ENCODE assay signal across 26 cellular contexts in the genomic region with DNA sequence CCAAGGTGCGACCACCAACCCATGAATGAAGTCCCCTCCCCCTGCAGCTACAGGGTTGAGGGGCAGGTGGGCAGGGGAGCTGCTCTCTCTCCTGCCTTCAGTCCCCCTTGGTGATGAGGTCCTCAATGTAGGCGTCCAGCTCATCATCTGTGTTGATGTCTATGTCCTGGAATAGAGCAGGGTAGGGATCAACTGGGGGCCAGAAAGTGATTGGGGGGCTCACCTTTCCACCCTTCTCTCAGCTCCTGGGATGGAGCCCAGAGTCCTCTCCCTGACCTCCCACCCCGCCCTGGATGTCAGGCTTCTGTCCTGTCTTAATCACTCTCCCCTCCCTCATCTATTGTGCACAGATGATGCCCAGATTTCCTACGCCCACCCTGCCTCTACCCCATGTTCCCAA. TPM values are rescaled to one million over a fixed set of nuclear protein-coding genes. Genes with fewer than 3 reads are reported as not detected.
DNase-seq lines count a peak whose midpoint lies in the region; ATAC-seq and TF ChIP-seq lines count a peak whose summit lies in the region.
"Had no signal": no experiment of that assay in that cellular context is flagged by ENCODE, and none has a peak within 500 bp of the region (broad histone marks: within the 10 kb centered on the region; RNA-seq: fewer than 3 reads in every experiment).

No MANE protein-coding gene starts in this region.

- 0 out of 2 replicates have a peak, but pooled peaks cover 3% of the 10 kb centered on the region for H3F3A ChIP-seq in PC-9 (ENCODE audit: insufficient read depth, low read depth)

- H3K4me1 Mint-ChIP-seq in activated CD4-positive, alpha-beta T cell treated with anti-CD3 and anti-CD28 coated beads for 36 hours, result peaks cover 4% of the 10 kb centered on the region
- H3K4me1 Mint-ChIP-seq in stimulated activated naive CD8-positive, alpha-beta T cell treated with anti-CD3 and anti-CD28 coated beads, Interleukin-15, Interleukin-2, amounts not matched to agents 100 ng/mL and 50 ng/mL, for 24 hours (ENCODE audit: low read depth), result peaks cover 7% of the 10 kb centered on the region
- peaks cover 16% of the 10 kb centered on the region for H3K4me1 Mint-ChIP-seq in stimulated activated naive CD8-positive, alpha-beta T cell treated with anti-CD3 and anti-CD28 coated beads, Interleukin-15, amount 100 ng/mL, for 72 hours
- peaks cover 12 to 22% (median 15%) of the 10 kb centered on the region in 4 donors for H3K4me1 Mint-ChIP-seq in naive thymus-derived CD8-positive, alpha-beta T cell

- H4K20me1 ChIP-seq in PC-9 (ENCODE audit: insufficient read depth), result peaks cover 7% of the 10 kb centered on the region; the same call in 1 of the 2 replicates

- TF ChIP-seq CTCF in upper lobe of right lung (IDR thresholded peaks at IDR 0.05) (no peak), PC-9 (conservative IDR thresholded peaks at IDR 0.05) (no peak)

- H3K9me2 ChIP-seq in PC-9 (ENCODE audit: insufficient read depth), result no peaks in the 10 kb centered on the region

- CTCF ChIA-PET in activated CD4-positive, alpha-beta T cell treated with anti-CD3 and anti-CD28 coated beads for 36 hours (lab: Charles Lee), result interaction anchor here (1.0 kb wide), 1 partner anchor 163 kb away, joined by 4 read pairs; no protein-coding TSS in a partner anchor
- CTCF ChIA-PET in PC-9 (lab: Charles Lee), result interaction anchor here (1.1 kb wide), 1 partner anchor 163 kb away, joined by 3 read pairs; no protein-coding TSS in a partner anchor

- H3K9me3 ChIP-seq in upper lobe of right lung, result no peaks in the 10 kb centered on the region
- no peaks in the 10 kb centered on the region for H3K9me3 ChIP-seq in PC-9 (ENCODE audit: insufficient read depth, low read depth)

- H3K36me3 Mint-ChIP-seq in activated CD4-positive, alpha-beta T cell treated with anti-CD3 and anti-CD28 coated beads for 36 hours (ENCODE audit: low read depth), result peaks cover 25% of the 10 kb centered on the region
- H3K36me3 Mint-ChIP-seq in stimulated activated naive CD8-positive, alpha-beta T cell treated with anti-CD3 and anti-CD28 coated beads, Interleukin-15, Interleukin-2, amounts not matched to agents 100 ng/mL and 50 ng/mL, for 24 hours (ENCODE audit: low read depth), result peaks cover 51% of the 10 kb centered on the region
- peaks cover 0 to 74% (median 25%) of the 10 kb centered on the region in 3 donors for H3K36me3 Mint-ChIP-seq in naive thymus-derived CD8-positive, alpha-beta T cell

- H3K27me3 Mint-ChIP-seq in activated CD4-positive, alpha-beta T cell treated with anti-CD3 and anti-CD28 coated beads for 36 hours, result no peaks in the 10 kb centered on the region
- no peaks in the 10 kb centered on the region for H3K27me3 Mint-ChIP-seq in stimulated activated naive CD8-positive, alpha-beta T cell treated with anti-CD3 and anti-CD28 coated beads, Interleukin-15, Interleukin-2, amounts not matched to agents 100 ng/mL and 50 ng/mL, for 24 hours
- H3K27me3 Mint-ChIP-seq in stimulated activated naive CD8-positive, alpha-beta T cell treated with anti-CD3 and anti-CD28 coated beads, Interleukin-15, amount 100 ng/mL, for 72 hours, result no peaks in the 10 kb centered on the region
- no peaks in the 10 kb centered on the region for H3K27me3 Mint-ChIP-seq in naive thymus-derived CD8-positive, alpha-beta T cell
- H3K27me3 Mint-ChIP-seq: CD4-positive, alpha-beta T cell had no signal

- BruUV-seq in PC-9 (replicated peaks; lab: Mats Ljungman, UMichigan), result no TSS peak

- H3K4me3 ChIP-seq in upper lobe of right lung (no peak overlapping the region), PC-9 (no peak overlapping the region)
- H3K4me3 ChIP-seq: BLaER1 had no signal

- H3K27me3 ChIP-seq in upper lobe of right lung (no peaks in the 10 kb centered on the region), PC-9 (ENCODE audit: insufficient read depth, low read depth) (no peaks in the 10 kb centered on the region)

- H3K36me3 ChIP-seq in upper lobe of right lung (peaks cover 57% of the 10 kb centered on the region), PC-9 (ENCODE audit: low read depth) (peaks cover 6% of the 10 kb centered on the region)

- intact Hi-C loops in activated CD4-positive, alpha-beta T cell treated with anti-CD3 and anti-CD28 coated beads for 36 hours (cut with DNase I, micrococcal nuclease), result no loop called here
- intact Hi-C loops in upper lobe of right lung (cut with DNase I), result no loop called here
- intact Hi-C loops in PC-9 (cut with micrococcal nuclease; ENCODE audit: unreplicated experiment), result loop anchor here (10.0 kb wide), 1 partner anchor 292 kb away; a partner anchor contains a TSS

- peaks cover 2% of the 10 kb centered on the region for H3K9me3 Mint-ChIP-seq in activated CD4-positive, alpha-beta T cell treated with anti-CD3 and anti-CD28 coated beads for 36 hours (ENCODE audit: low read depth)
- no peaks in the 10 kb centered on the region for H3K9me3 Mint-ChIP-seq in stimulated activated naive CD8-positive, alpha-beta T cell treated with anti-CD3 and anti-CD28 coated beads, Interleukin-15, Interleukin-2, amounts not matched to agents 100 ng/mL and 50 ng/mL, for 24 hours
- no peaks in the 10 kb centered on the region for H3K9me3 Mint-ChIP-seq in stimulated activated naive CD8-positive, alpha-beta T cell treated with anti-CD3 and anti-CD28 coated beads, Interleukin-15, amount 100 ng/mL, for 72 hours
- no peaks in the 10 kb centered on the region for H3K9me3 Mint-ChIP-seq in naive thymus-derived CD8-positive, alpha-beta T cell
- H3K9me3 Mint-ChIP-seq: CD4-positive, alpha-beta T cell had no signal

- no peak overlapping the region for H3K4me2 ChIP-seq in PC-9
- H3K4me2 ChIP-seq: BLaER1, KMS-11 had no signal

- ATAC-seq in activated CD4-positive, alpha-beta T cell treated with anti-CD3 and anti-CD28 coated beads for 36 hours, result no peak
- no peak for ATAC-seq in stimulated activated naive CD8-positive, alpha-beta T cell treated with anti-CD3 and anti-CD28 coated beads, Interleukin-15, amount 100 ng/mL, for 72 hours
- ATAC-seq in naive thymus-derived CD8-positive, alpha-beta T cell, result no peak
- no peak for ATAC-seq in upper lobe of right lung
- ATAC-seq: Panc1 had no signal

- no peak overlapping the region for H2AFZ ChIP-seq in PC-9

- H3K27ac Mint-ChIP-seq in activated CD4-positive, alpha-beta T cell treated with anti-CD3 and anti-CD28 coated beads for 36 hours, result peak overlapping the region; percentile 55
- H3K27ac Mint-ChIP-seq in stimulated activated naive CD8-positive, alpha-beta T cell treated with anti-CD3 and anti-CD28 coated beads, Interleukin-15, Interleukin-2, amounts not matched to agents 100 ng/mL and 50 ng/mL, for 24 hours, result peak overlapping the region; percentile 24
- no peak overlapping the region for H3K27ac Mint-ChIP-seq in stimulated activated naive CD8-positive, alpha-beta T cell treated with anti-CD3 and anti-CD28 coated beads, Interleukin-15, amount 100 ng/mL, for 72 hours
- peak overlapping the region in 8 of 10 donors; percentile 15 to 86 (median 46) for H3K27ac Mint-ChIP-seq in naive thymus-derived CD8-positive, alpha-beta T cell
- H3K27ac Mint-ChIP-seq: CD4-positive, alpha-beta T cell had no signal

- H3K27ac ChIP-seq in upper lobe of right lung (no peak overlapping the region), PC-9 (no peak overlapping the region)
- H3K27ac ChIP-seq: 22Rv1, BLaER1, KMS-11 had no signal

- H3K4me1 ChIP-seq in upper lobe of right lung (no peaks in the 10 kb centered on the region), PC-9 (replicated peaks; ENCODE audit: insufficient read depth) (no peaks in the 10 kb centered on the region)
- H3K4me1 ChIP-seq: BLaER1 had no signal

- DNase-seq in activated CD4-positive, alpha-beta T cell treated with anti-CD3 and anti-CD28 coated beads for 36 hours, result no peak
- no peak for DNase-seq in activated CD4-positive, alpha-beta T cell treated with anti-CD3 and anti-CD28 coated beads for 4 hours
- no peak for DNase-seq in stimulated activated naive CD8-positive, alpha-beta T cell treated with anti-CD3 and anti-CD28 coated beads, Interleukin-15, amount 100 ng/mL, for 72 hours
- no peak for DNase-seq in naive thymus-derived CD8-positive, alpha-beta T cell
- DNase-seq in upper lobe of right lung, result no peak
- DNase-seq in PC-9, result no peak
- no peak for DNase-seq in hypothalamus (lab: John Stamatoyannopoulos, UW)
- DNase-seq: ACHN; Calu3; CD4-positive, alpha-beta T cell; DMS153; GOT3; IMR-90; NCI-H1105; NCI-H2081; NCI-H2171; NCI-H345; NCI-H524; NCI-H774; NK-92 treated with Interleukin-12 subunit alpha and Interleukin-12 subunit beta, amount 100 ng/mL, for 24 hours; SIG-M5 had no signal

- H3K4me3 Mint-ChIP-seq in activated CD4-positive, alpha-beta T cell treated with anti-CD3 and anti-CD28 coated beads for 36 hours, result no peak overlapping the region
- H3K4me3 Mint-ChIP-seq in stimulated activated naive CD8-positive, alpha-beta T cell treated with anti-CD3 and anti-CD28 coated beads, Interleukin-15, Interleukin-2, amounts not matched to agents 100 ng/mL and 50 ng/mL, for 24 hours, result no peak overlapping the region
- no peak overlapping the region for H3K4me3 Mint-ChIP-seq in stimulated activated naive CD8-positive, alpha-beta T cell treated with anti-CD3 and anti-CD28 coated beads, Interleukin-15, amount 100 ng/mL, for 72 hours
- no peak overlapping the region for H3K4me3 Mint-ChIP-seq in naive thymus-derived CD8-positive, alpha-beta T cell
- H3K4me3 Mint-ChIP-seq: CD4-positive, alpha-beta T cell had no signal

- POLR2A ChIA-PET in activated CD4-positive, alpha-beta T cell treated with anti-CD3 and anti-CD28 coated beads for 36 hours (lab: Charles Lee), result no interaction called here
- POLR2A ChIA-PET in naive thymus-derived CD8-positive, alpha-beta T cell (lab: Charles Lee), result interaction anchor here (1.5 kb wide), 1 partner anchor 14 kb away, joined by 8 read pairs; no protein-coding TSS in a partner anchor
- POLR2A ChIA-PET in PC-9 (lab: Charles Lee; ENCODE audit: unreplicated experiment), result interaction anchor here (0.6 kb wide), 1 partner anchor 135 kb away, joined by 15 read pairs; no protein-coding TSS in a partner anchor

- no peaks in the 10 kb centered on the region for H3K79me2 ChIP-seq in PC-9 (ENCODE audit: low read depth)

RNA-seq across cellular contexts. Expression of a gene that starts 41.9 kb away (rescaled TPM):
- total RNA-seq in activated CD4-positive, alpha-beta T cell treated with anti-CD3 and anti-CD28 coated beads for 36 hours, result 10 to 100 TPM; 24.0 to 24.1 TPM
- 10 to 100 TPM; 49.7 to 51.2 TPM for total RNA-seq in naive thymus-derived CD8-positive, alpha-beta T cell
- 10 to 100 TPM in 1 of 3 donors, 1 to 10 TPM in 2; 6.1 to 22.3 (median 8.0) TPM for polyA plus RNA-seq in naive thymus-derived CD8-positive, alpha-beta T cell
- 20.0 TPM for total RNA-seq in upper lobe of right lung
- total RNA-seq in PC-9 (2021), result 39.8 and 52.9 TPM in 2 replicates

RNA-seq across cellular contexts. Expression of a gene that starts 42.4 kb away (rescaled TPM):
- total RNA-seq in activated CD4-positive, alpha-beta T cell treated with anti-CD3 and anti-CD28 coated beads for 36 hours, result 10 to 100 TPM; 46.8 to 56.4 TPM
- total RNA-seq in naive thymus-derived CD8-positive, alpha-beta T cell, result 100 to 1,000 TPM; 161 to 170 TPM
- polyA plus RNA-seq in naive thymus-derived CD8-positive, alpha-beta T cell, result 10 to 100 TPM; 19.0 to 27.2 (median 19.4) TPM
- 71.8 TPM for total RNA-seq in upper lobe of right lung
- 80.6 and 105 TPM in 2 replicates for total RNA-seq in PC-9 (2021)

Comparison
In these comparisons a context has a peak if more than half of its experiments do, and no peak if none do; other contexts are left out.
1. H3K27ac Mint-ChIP-seq: peak in activated CD4-positive, alpha-beta T cell treated with anti-CD3 and anti-CD28 coated beads for 36 hours (single experiment), stimulated activated naive CD8-positive, alpha-beta T cell treated with anti-CD3 and anti-CD28 coated beads, Interleukin-15, Interleukin-2, amounts not matched to agents 100 ng/mL and 50 ng/mL, for 24 hours (single experiment) and naive thymus-derived CD8-positive, alpha-beta T cell (8 of 10); none in stimulated activated naive CD8-positive, alpha-beta T cell treated with anti-CD3 and anti-CD28 coated beads, Interleukin-15, amount 100 ng/mL, for 72 hours (0 of 2).